ENCODE assay signal across 8 cellular contexts in the genomic region with DNA sequence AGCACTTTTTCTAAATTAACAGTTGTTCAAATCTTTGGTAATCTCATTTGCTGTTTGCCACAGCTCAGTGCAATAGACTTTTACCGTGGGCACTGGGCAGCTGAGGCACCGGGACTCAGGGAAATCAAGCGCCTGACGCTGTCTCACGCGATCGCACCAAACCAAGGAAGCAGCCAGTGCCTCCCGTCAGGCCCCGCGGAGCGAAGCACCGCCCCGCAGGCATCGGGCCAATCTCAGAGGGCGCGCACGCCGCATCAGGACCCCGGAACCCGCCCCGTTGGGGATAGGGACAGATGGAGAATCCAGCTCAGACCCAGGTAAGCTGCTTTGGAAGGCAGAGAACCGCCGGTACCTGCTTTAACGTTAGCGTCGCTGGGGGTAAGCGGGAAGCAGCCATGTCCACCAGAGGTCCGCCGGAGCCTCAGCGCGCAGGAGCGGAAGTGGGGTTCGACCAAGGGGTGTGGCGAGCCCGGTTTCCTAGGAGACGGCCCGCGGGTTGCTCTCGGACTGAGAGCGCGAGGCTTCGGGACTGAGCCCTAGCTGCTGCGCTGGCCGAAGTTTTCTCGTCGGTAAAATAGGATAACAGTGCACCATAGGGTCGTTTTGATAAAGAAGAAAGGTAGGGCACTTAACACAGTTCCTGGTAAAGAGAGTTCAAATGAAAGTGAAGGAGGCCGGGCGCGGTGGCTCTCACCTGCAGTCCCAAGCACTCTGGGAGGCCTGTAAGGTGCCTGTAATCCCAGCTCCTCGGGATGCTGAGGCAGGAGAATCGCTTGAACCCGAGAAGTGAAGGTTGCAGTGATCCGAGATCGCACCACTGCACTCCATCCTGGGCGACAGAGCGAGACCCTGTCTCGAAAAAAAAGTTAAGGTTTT. TPM values are rescaled to one million over a fixed set of nuclear protein-coding genes. Genes with fewer than 3 reads are reported as not detected.
DNase-seq lines count a peak whose midpoint lies in the region; ATAC-seq and TF ChIP-seq lines count a peak whose summit lies in the region.

A gene with protein sequence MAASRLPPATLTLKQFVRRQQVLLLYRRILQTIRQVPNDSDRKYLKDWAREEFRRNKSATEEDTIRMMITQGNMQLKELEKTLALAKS (minus strand): TSS at position 428 of the 876 bp plus-strand sequence. CDS start 31 bp downstream, at position 397.

- peak within 1 kb of the TSS; percentile 82 for H3K4me3 ChIP-seq in GM12864 (ENCODE audit: low read depth, low read length)
- peak within 1 kb of the TSS; percentile 83 for H3K4me3 ChIP-seq in SU-DHL-6 (ENCODE audit: insufficient read depth, low read length, poor library complexity, severe bottlenecking)
- peak within 1 kb of the TSS; percentile 69 for H3K4me3 ChIP-seq in ovary
- H3K4me3 ChIP-seq in thyroid gland (replicated peaks in 1 of 3) = peak within 1 kb of the TSS; percentile 48 to 69 (median 63)

- H3K79me2 ChIP-seq in SU-DHL-6 (ENCODE audit: insufficient read depth, low read length) = peaks cover 24% of the 10 kb centered on the region; the same call in 1 of the 2 replicates

- H3K36me3 Mint-ChIP-seq in activated naive CD8-positive, alpha-beta T cell treated with anti-CD3 and anti-CD28 coated beads, Interleukin-2, amount 10 ng/mL, durations not matched to agents 7 days and 5 days = peaks cover 29% of the 10 kb centered on the region

- H3K4me2 ChIP-seq in SU-DHL-6 (ENCODE audit: low read depth, low read length, poor library complexity, severe bottlenecking) = peak within 1 kb of the TSS; percentile 79

- peak within 1 kb of the TSS; percentile 79 for H3K9ac ChIP-seq in SU-DHL-6 (ENCODE audit: low read length)

- no peaks in the 10 kb centered on the region for H3K27me3 ChIP-seq in SU-DHL-6 (ENCODE audit: low read length)
- no peaks in the 10 kb centered on the region for H3K27me3 ChIP-seq in ovary
- no peaks in the 10 kb centered on the region for H3K27me3 ChIP-seq in thyroid gland

- peak within 1 kb of the TSS; percentile 92 for H3K4me3 Mint-ChIP-seq in activated naive CD8-positive, alpha-beta T cell treated with anti-CD3 and anti-CD28 coated beads, Interleukin-2, amount 10 ng/mL, durations not matched to agents 7 days and 5 days

- ATAC-seq in HG02678 (IDR thresholded peaks at IDR 0.05; ENCODE audit: unreplicated experiment) (peak; percentile 98), Right ventricle myocardium inferior (peak; percentile 99)
- ATAC-seq in activated naive CD8-positive, alpha-beta T cell treated with anti-CD3 and anti-CD28 coated beads, Interleukin-2, amount 10 ng/mL, durations not matched to agents 7 days and 5 days (ENCODE audit: low read depth) = peak; percentile 98

- no peak for TF ChIP-seq EP300 in ovary (IDR thresholded peaks at IDR 0.05)

- no peaks in the 10 kb centered on the region for H3K9me3 Mint-ChIP-seq in activated naive CD8-positive, alpha-beta T cell treated with anti-CD3 and anti-CD28 coated beads, Interleukin-2, amount 10 ng/mL, durations not matched to agents 7 days and 5 days

- H3F3A ChIP-seq in SU-DHL-6 (ENCODE audit: insufficient read depth) = peaks cover 14% of the 10 kb centered on the region

- H3K27ac ChIP-seq in SU-DHL-6 (ENCODE audit: low read depth, low read length) (peak within 1 kb of the TSS; percentile 88), ovary (peak within 1 kb of the TSS; percentile 70 to 85), thyroid gland (peak within 1 kb of the TSS; percentile 89 to 91 (median 89))

- H3K9me2 ChIP-seq in SU-DHL-6 (replicated peaks; ENCODE audit: insufficient read depth, low read length) = no peaks in the 10 kb centered on the region

- H3K4me1 ChIP-seq in ovary (ENCODE audit: insufficient read depth) (peaks cover 3% of the 10 kb centered on the region), thyroid gland (peaks cover 12 to 15% of the 10 kb centered on the region in 2 donors)

- intact Hi-C loops in Right ventricle myocardium inferior (cut with DNase I) = no loop called here
- intact Hi-C loops in ovary (cut with DNase I) = no loop called here
- intact Hi-C loops in thyroid gland (cut with DNase I) = no loop called here

- DNase-seq in GM12864 (ENCODE audit: low read depth) = peak; percentile 68
- DNase-seq in NCI-H128 (lab: John Stamatoyannopoulos, UW; ENCODE audit: unreplicated experiment) = peak; percentile 87
- DNase-seq in activated naive CD8-positive, alpha-beta T cell treated with anti-CD3 and anti-CD28 coated beads, Interleukin-2, amount 10 ng/mL, durations not matched to agents 7 days and 5 days = peak; percentile 93
- DNase-seq in Right ventricle myocardium inferior (ENCODE audit: missing footprints) = peak; percentile 97
- peak; percentile 95 to 96 (median 95) for DNase-seq in ovary
- peak; percentile 94 to 96 for DNase-seq in thyroid gland

- peak within 1 kb of the TSS; percentile 73 for H2AFZ ChIP-seq in SU-DHL-6 (ENCODE audit: low read depth, low read length, severe bottlenecking)

- 2 to 3% (median 2%) methylated on average over 58 of the region's 58 CpGs for WGBS in ovary, 3 donors
- 4% methylated on average over 26 to 36 of the region's 58 CpGs for WGBS in thyroid gland, 2 donors

- H3K9me3 ChIP-seq in SU-DHL-6 (ENCODE audit: insufficient read depth, low read length) (no peaks in the 10 kb centered on the region), ovary (no peaks in the 10 kb centered on the region), thyroid gland (no peaks in the 10 kb centered on the region)

- H3K27ac Mint-ChIP-seq in activated naive CD8-positive, alpha-beta T cell treated with anti-CD3 and anti-CD28 coated beads, Interleukin-2, amount 10 ng/mL, durations not matched to agents 7 days and 5 days = peak within 1 kb of the TSS; percentile 95

- H3K36me3 ChIP-seq in SU-DHL-6 (ENCODE audit: low read length) = peaks cover 17% of the 10 kb centered on the region
- no peaks in the 10 kb centered on the region for H3K36me3 ChIP-seq in ovary
- peaks cover 0 to 9% of the 10 kb centered on the region in 2 donors for H3K36me3 ChIP-seq in thyroid gland

- TF ChIP-seq POLR2A in ovary (IDR thresholded peaks at IDR 0.05) = peak; percentile 90
- peak; percentile 70 to 95 for TF ChIP-seq POLR2A in thyroid gland (IDR thresholded peaks at IDR 0.05)

- peaks cover 24% of the 10 kb centered on the region for H3K4me1 Mint-ChIP-seq in activated naive CD8-positive, alpha-beta T cell treated with anti-CD3 and anti-CD28 coated beads, Interleukin-2, amount 10 ng/mL, durations not matched to agents 7 days and 5 days

- TF ChIP-seq CTCF in GM12864 (IDR thresholded peaks at IDR 0.05; ENCODE audit: low read depth, low read length, missing control alignments) = no peak
- TF ChIP-seq CTCF in SU-DHL-6 (IDR thresholded peaks at IDR 0.05; ENCODE audit: insufficient read depth, low read length, poor library complexity, severe bottlenecking) = no peak
- peak in 2 of 3 donors; percentile 34 to 68 for TF ChIP-seq CTCF in ovary (IDR thresholded peaks at IDR 0.05)
- TF ChIP-seq CTCF in thyroid gland (IDR thresholded peaks at IDR 0.05) = peak in 1 of 6 experiments; percentile 19

- H4K20me1 ChIP-seq in SU-DHL-6 (ENCODE audit: low read depth, low read length) = no peaks in the 10 kb centered on the region

- no peaks in the 10 kb centered on the region for H3K27me3 Mint-ChIP-seq in activated naive CD8-positive, alpha-beta T cell treated with anti-CD3 and anti-CD28 coated beads, Interleukin-2, amount 10 ng/mL, durations not matched to agents 7 days and 5 days

- POLR2A ChIA-PET in activated naive CD8-positive, alpha-beta T cell treated with anti-CD3 and anti-CD28 coated beads, Interleukin-2, amount 10 ng/mL, durations not matched to agents 7 days and 5 days (lab: Charles Lee) = interaction anchor here (0.6 to 2.4 kb wide), 10 partner anchors 8 to 580 kb away, joined by 3 to 10 read pairs (median 3); partner anchors contain the start of genes CASP8AP2, RRAGD and UBE2J1

RNA-seq across cellular contexts. Expression of the gene that starts here (rescaled TPM):
- 10 to 100 TPM; 32.0 to 36.8 TPM for total RNA-seq in activated naive CD8-positive, alpha-beta T cell treated with anti-CD3 and anti-CD28 coated beads, Interleukin-2, amount 10 ng/mL, durations not matched to agents 7 days and 5 days
- 33.2 TPM for total RNA-seq in Right ventricle myocardium inferior
- total RNA-seq in ovary = 10 to 100 TPM; 11.8 to 44.0 (median 27.5) TPM
- 10 to 100 TPM; 20.0 to 26.2 TPM for polyA plus RNA-seq in ovary
- total RNA-seq in thyroid gland = 10 to 100 TPM; 28.7 to 38.5 (median 31.2) TPM

Comparison
In these comparisons a context has a peak if more than half of its experiments do, and no peak if none do; other contexts are left out.
1. Peak in every context shown above with its lines: DNase-seq, ATAC-seq, H3K4me3 ChIP-seq and H3K27ac ChIP-seq.
2. CTCF ChIP-seq: peak in ovary (2 of 3); none in GM12864 (single experiment) and SU-DHL-6 (single experiment).